ENCODE assay signal across 8 cellular contexts in the genomic region with DNA sequence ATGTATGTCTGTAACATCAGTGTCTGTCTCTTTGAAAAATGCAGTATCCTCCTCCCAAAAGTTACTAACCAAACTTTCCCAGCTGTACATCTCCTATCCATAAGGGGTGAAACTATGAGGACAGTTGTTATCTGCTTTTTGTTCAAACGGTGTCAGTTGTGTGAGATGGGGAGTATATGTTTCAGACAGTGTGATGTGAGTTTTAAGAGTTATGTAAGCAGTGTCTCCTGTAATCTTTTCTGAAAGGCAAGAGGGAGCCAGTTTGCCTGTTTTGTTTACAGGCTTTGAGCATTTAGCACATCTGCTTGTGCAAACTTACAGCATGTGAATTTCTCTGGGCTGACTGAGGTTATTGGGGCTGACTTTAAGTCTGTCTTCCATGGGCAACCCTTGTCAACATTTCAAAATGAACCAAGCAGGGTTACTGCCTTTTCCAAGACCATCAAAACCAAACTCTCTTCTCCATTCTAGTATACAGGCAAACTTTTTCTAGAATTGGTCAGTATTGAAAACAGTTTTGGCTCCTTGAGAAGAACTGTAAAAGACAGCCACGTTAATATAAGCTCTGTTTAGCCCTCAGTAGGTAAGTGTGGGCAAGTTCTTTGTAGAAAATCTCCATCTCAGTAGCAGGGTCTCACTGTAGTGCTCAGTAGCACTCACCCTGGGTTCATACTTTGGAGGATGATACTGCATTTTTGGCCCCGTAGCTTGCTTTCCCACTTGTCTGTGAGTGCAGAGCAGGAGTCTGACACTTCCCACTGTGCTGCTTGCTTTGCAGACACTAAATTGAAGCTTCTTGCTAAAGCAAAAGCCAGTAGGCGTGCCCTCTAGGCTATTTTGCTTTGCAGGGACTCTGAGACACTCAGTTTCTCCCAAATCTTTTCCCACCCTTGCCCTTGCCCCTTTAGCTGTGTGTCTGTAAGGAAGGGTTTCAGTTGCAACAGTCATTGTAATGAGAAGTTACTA. TPM values are rescaled to one million over a fixed set of nuclear protein-coding genes. Genes with fewer than 3 reads are reported as not detected.
DNase-seq lines count a peak whose midpoint lies in the region; ATAC-seq and TF ChIP-seq lines count a peak whose summit lies in the region.

No MANE protein-coding gene starts in this region.

- no peak for ATAC-seq in GM19467 (IDR thresholded peaks at IDR 0.05; ENCODE audit: unreplicated experiment)

- DNase-seq in AG20443 (ENCODE audit: low spot score) (peak; percentile 14), NCI-H2227 (lab: John Stamatoyannopoulos, UW; ENCODE audit: unreplicated experiment) (peak; percentile 48), cerebellum (ENCODE audit: low spot score) (peak; percentile 39), HFFc6 (no peak), endothelial cell (ENCODE audit: low spot score) (no peak), mesenteric fat pad (ENCODE audit: low spot score) (no peak)

- H3K4me3 Mint-ChIP-seq in HFFc6 (no peak overlapping the region), endothelial cell (ENCODE audit: unreplicated experiment) (no peak overlapping the region)

- no peak for TF ChIP-seq CTCF in HFFc6 (IDR thresholded peaks at IDR 0.05)
- TF ChIP-seq CTCF in endothelial cell (IDR thresholded peaks at IDR 0.05; ENCODE audit: unreplicated experiment), result no peak

- no peaks in the 10 kb centered on the region for H3K27me3 ChIP-seq in mononuclear cell (ENCODE audit: insufficient read depth, low read length)

- H3K27me3 Mint-ChIP-seq in HFFc6 (ENCODE audit: insufficient read depth) (no peaks in the 10 kb centered on the region), endothelial cell (ENCODE audit: unreplicated experiment) (peaks cover 1% of the 10 kb centered on the region)

- H3K36me3 Mint-ChIP-seq in HFFc6 (ENCODE audit: low read depth) (no peaks in the 10 kb centered on the region), endothelial cell (ENCODE audit: low read depth, unreplicated experiment) (no peaks in the 10 kb centered on the region)

- H3K4me1 Mint-ChIP-seq in HFFc6 (ENCODE audit: low read depth), result peaks cover 15% of the 10 kb centered on the region
- peaks cover 40% of the 10 kb centered on the region for H3K4me1 Mint-ChIP-seq in endothelial cell (ENCODE audit: unreplicated experiment)

- H3K4me3 ChIP-seq in mononuclear cell (ENCODE audit: low read length), result peak overlapping the region; percentile 29

- H3K4me1 ChIP-seq in mononuclear cell (ENCODE audit: insufficient read depth, low read length), result peaks cover 66% of the 10 kb centered on the region

- H3K9me3 Mint-ChIP-seq in HFFc6 (no peaks in the 10 kb centered on the region), endothelial cell (ENCODE audit: unreplicated experiment) (no peaks in the 10 kb centered on the region)

- H3K9me3 ChIP-seq in mononuclear cell (ENCODE audit: low read depth, low read length), result no peaks in the 10 kb centered on the region

- no peak overlapping the region for H3K27ac Mint-ChIP-seq in HFFc6
- no peak overlapping the region for H3K27ac Mint-ChIP-seq in endothelial cell (ENCODE audit: unreplicated experiment)

RNA-seq across cellular contexts. Expression of gene CACYBP, which starts 34.5 kb away (rescaled TPM):
- total RNA-seq in cerebellum, result 122 TPM
- total RNA-seq in mononuclear cell, result 96.9 TPM
- 100 to 1,000 TPM in 5 of 6 experiments, 10 to 100 TPM in 1; 89.9 to 164 (median 142) TPM for total RNA-seq in HFFc6 (2021; fragmentation: NEBNext Ultra II Directional; extraction: Animal tissue kit (Norgen Biotek cat#: 25700))
- 95.0 TPM for total RNA-seq in endothelial cell (ENCODE audit: unreplicated experiment)
- total RNA-seq in mesenteric fat pad, result 83.7 TPM

RNA-seq across cellular contexts. Expression of gene MRPS14, which starts 57.9 kb away (rescaled TPM):
- total RNA-seq in cerebellum (41.5 TPM), mononuclear cell (10.0 TPM), endothelial cell (ENCODE audit: unreplicated experiment) (41.5 TPM), mesenteric fat pad (25.6 TPM)
- total RNA-seq in HFFc6 (2021; fragmentation: NEBNext Ultra II Directional; extraction: Animal tissue kit (Norgen Biotek cat#: 25700)), result 10 to 100 TPM; 30.1 to 43.4 (median 36.6) TPM

Comparison
In these comparisons a context has a peak if more than half of its experiments do, and no peak if none do; other contexts are left out.
1. DNase-seq: peak in AG20443 (single experiment), NCI-H2227 (single experiment) and cerebellum (single experiment); none in HFFc6 (single experiment), endothelial cell (single experiment) and mesenteric fat pad (single experiment).